ENCODE assay signal across 22 cellular contexts in genomic region chr20:59643616-59644061, GRCh38. TPM values are rescaled to one million over a fixed set of nuclear protein-coding genes. Genes with fewer than 3 reads are reported as not detected.
DNase-seq lines count a peak whose midpoint lies in the region; ATAC-seq and TF ChIP-seq lines count a peak whose summit lies in the region.
"Had no signal": no experiment of that assay in that cellular context is flagged by ENCODE, and none has a peak within 500 bp of the region (broad histone marks: within the 10 kb centered on the region; RNA-seq: fewer than 3 reads in every experiment).

No MANE protein-coding gene starts in this region.

- intact Hi-C loops in heart right ventricle (cut with DNase I) (no loop called here), left ventricle myocardium inferior (cut with micrococcal nuclease) (no loop called here), esophagus muscularis mucosa (cut with DNase I) (no loop called here), lower lobe of right lung (cut with DNase I) (no loop called here)

- H3K36me3 ChIP-seq in heart right ventricle (no peaks in the 10 kb centered on the region), left ventricle myocardium inferior (no peaks in the 10 kb centered on the region), esophagus muscularis mucosa (no peaks in the 10 kb centered on the region), lower lobe of right lung (no peaks in the 10 kb centered on the region)
- H3K36me3 ChIP-seq: breast epithelium, right lobe of liver had no signal

- WGBS in heart right ventricle, 2 donors = 52 to 56% methylated on average over 12 of the region's 12 CpGs
- WGBS in esophagus muscularis mucosa = 32% methylated on average over 12 of the region's 12 CpGs

- H3K4me3 ChIP-seq in heart right ventricle (no peak overlapping the region), left ventricle myocardium inferior (no peak overlapping the region), esophagus muscularis mucosa (no peak overlapping the region), lower lobe of right lung (no peak overlapping the region)
- H3K4me3 ChIP-seq: breast epithelium, right lobe of liver had no signal

- ATAC-seq in heart right ventricle = peak in 7 of 8 donors; percentile 34 to 76 (median 64)
- ATAC-seq in lower lobe of right lung = no peak
- ATAC-seq: activated naive CD8-positive, alpha-beta T cell treated with anti-CD3 and anti-CD28 coated beads, Interleukin-2, amount 50 U/mL, for 24 hours; right lobe of liver had no signal

- TF ChIP-seq POLR2A in esophagus muscularis mucosa (IDR thresholded peaks at IDR 0.05; ENCODE audit: low read depth) = no peak

- TF ChIP-seq EP300 in esophagus muscularis mucosa (IDR thresholded peaks at IDR 0.05) = no peak

- no peaks in the 10 kb centered on the region for H3K9me3 ChIP-seq in heart right ventricle
- H3K9me3 ChIP-seq in left ventricle myocardium inferior (replicated peaks) = no peaks in the 10 kb centered on the region
- no peaks in the 10 kb centered on the region for H3K9me3 ChIP-seq in esophagus muscularis mucosa
- no peaks in the 10 kb centered on the region for H3K9me3 ChIP-seq in lower lobe of right lung
- H3K9me3 ChIP-seq: breast epithelium, right lobe of liver, SK-N-SH had no signal

- no peak for TF ChIP-seq CTCF in heart right ventricle (IDR thresholded peaks at IDR 0.05)
- no peak for TF ChIP-seq CTCF in left ventricle myocardium inferior (IDR thresholded peaks at IDR 0.05; ENCODE audit: borderline replicate concordance)
- no peak for TF ChIP-seq CTCF in esophagus muscularis mucosa (IDR thresholded peaks at IDR 0.05)
- no peak for TF ChIP-seq CTCF in lower lobe of right lung (IDR thresholded peaks at IDR 0.05)

- no peak for DNase-seq in heart right ventricle
- no peak for DNase-seq in left ventricle myocardium inferior
- DNase-seq in esophagus muscularis mucosa (ENCODE audit: extremely low spot score) = peak; percentile 89
- peak in 46 of 56 donors; percentile 33 to 85 (median 64) for DNase-seq in nucleus accumbens (lab: John Stamatoyannopoulos, UW)
- DNase-seq in HT-29 (ENCODE audit: low spot score) = no peak
- no peak for DNase-seq in NCI-H1930 (lab: John Stamatoyannopoulos, UW)
- DNase-seq in lower lobe of right lung = no peak
- DNase-seq in NCI-H69 (lab: John Stamatoyannopoulos, UW) = no peak
- DNase-seq: activated CD4-positive, alpha-beta T cell treated with anti-CD3 and anti-CD28 coated beads, Interleukin-2, amount 10 ng/mL, durations not matched to agents 24 days and 14 days; activated naive CD8-positive, alpha-beta T cell treated with anti-CD3 and anti-CD28 coated beads, Interleukin-2, amount 50 U/mL, for 24 hours; dermis blood vessel endothelial cell; IMR-90; NCI-H1105; right lobe of liver; SK-N-SH; stimulated activated CD8-positive, alpha-beta memory T cell treated with anti-CD3 and anti-CD28 coated beads, Interleukin-4, amount 100 ng/mL, for 48 hours; T-helper 2 cell had no signal

- peak overlapping the region in 3 of 10 donors; percentile 3 to 66 (median 6) for H3K27ac ChIP-seq in heart right ventricle
- no peak overlapping the region for H3K27ac ChIP-seq in left ventricle myocardium inferior (replicated peaks)
- peak overlapping the region in 1 of 4 donors; percentile 7 for H3K27ac ChIP-seq in esophagus muscularis mucosa (replicated peaks in 1 of 4)
- H3K27ac ChIP-seq in lower lobe of right lung = no peak overlapping the region
- H3K27ac ChIP-seq: breast epithelium, C4-2B, HL-60, right lobe of liver, VCaP had no signal

- peaks cover 0 to 7% (median 0%) of the 10 kb centered on the region in 7 donors for H3K27me3 ChIP-seq in heart right ventricle
- H3K27me3 ChIP-seq in left ventricle myocardium inferior (ENCODE audit: low read depth) = no peaks in the 10 kb centered on the region
- no peaks in the 10 kb centered on the region for H3K27me3 ChIP-seq in esophagus muscularis mucosa
- peaks cover 7% of the 10 kb centered on the region for H3K27me3 ChIP-seq in lower lobe of right lung (ENCODE audit: low read depth)
- H3K27me3 ChIP-seq: right lobe of liver had no signal

- H3K4me1 ChIP-seq in heart right ventricle (peaks cover 0 to 10% (median 0%) of the 10 kb centered on the region in 9 donors), left ventricle myocardium inferior (peaks cover 13% of the 10 kb centered on the region), esophagus muscularis mucosa (peaks cover 0 to 15% (median 14%) of the 10 kb centered on the region in 4 donors), lower lobe of right lung (no peaks in the 10 kb centered on the region)
- H3K4me1 ChIP-seq: breast epithelium, right lobe of liver had no signal

RNA-seq across cellular contexts. Expression of gene PHACTR3, which starts 39.3 kb away (rescaled TPM):
- total RNA-seq in heart right ventricle (10 to 100 TPM in 2 of 10 donors, 1 to 10 TPM in 6, under 1 TPM in 2; 0.51 to 24.1 (median 3.7) TPM), left ventricle myocardium inferior (4.3 TPM), esophagus muscularis mucosa (under 1 TPM; 0.17 to 0.86 (median 0.56) TPM), lower lobe of right lung (9.0 TPM)
- 1 to 10 TPM in 1 of 2 donors, under 1 TPM in 1; 0.54 to 7.1 TPM for polyA plus RNA-seq in heart right ventricle
- total RNA-seq in HT-29 (2014; rRNA removed; shearing (Covaris generic)) = 0.18 and 0.26 TPM in 2 replicates
- total RNA-seq: activated CD4-positive, alpha-beta T cell treated with anti-CD3 and anti-CD28 coated beads, Interleukin-2, amount 10 ng/mL, durations not matched to agents 24 days and 14 days; activated T-helper 2 cell treated with anti-CD3 and anti-CD28 coated beads, Interferon-gamma antibody, Interleukin-2, Interleukin-4, amounts not matched to agents 10 μg/mL and 5 μg/mL and 100 μg/mL, durations not matched to agents 14 hours and 24 hours and 36 hours; IMR-90 had no signal
- polyA plus RNA-seq: IMR-90 had no signal

Comparison
In these comparisons a context has a peak if more than half of its experiments do, and no peak if none do; other contexts are left out.
1. ATAC-seq: peak in heart right ventricle (7 of 8); none in lower lobe of right lung (0 of 2).
2. DNase-seq: peak in esophagus muscularis mucosa (single experiment) and nucleus accumbens (46 of 56); none in heart right ventricle (0 of 2), left ventricle myocardium inferior (single experiment), HT-29 (single experiment), NCI-H1930 (0 of 2), lower lobe of right lung (single experiment) and NCI-H69 (single experiment).